In the genomic region with DNA sequence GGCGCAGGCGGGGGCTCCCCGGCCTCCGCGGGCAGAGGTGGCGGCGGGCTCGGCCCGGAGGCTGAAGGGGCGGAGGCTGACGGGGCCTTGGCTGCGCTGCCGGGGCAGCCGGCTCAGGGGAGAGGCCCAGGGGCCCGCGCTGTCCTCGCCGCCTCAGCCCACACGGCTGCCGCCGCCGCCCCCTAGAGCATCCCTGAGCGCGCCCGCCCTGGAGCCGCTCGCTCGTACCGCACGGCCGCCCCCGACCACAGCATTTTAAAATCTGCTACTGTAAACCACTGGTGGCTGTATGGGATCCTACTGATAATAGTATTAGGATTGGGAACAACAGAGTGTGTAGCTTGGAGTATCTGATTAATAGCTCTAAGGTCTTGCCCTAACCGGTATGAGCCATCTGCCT, we compare ENCODE assay signal across 1 cellular context.
TF ChIP-seq lines count a peak whose summit lies in the region.

No MANE protein-coding gene starts in this region.

TF ChIP-seq in K562, 482 proteins besides CTCF, POLR2A, EP300 and RAD21:
- TF ChIP-seq, protein P1, sequence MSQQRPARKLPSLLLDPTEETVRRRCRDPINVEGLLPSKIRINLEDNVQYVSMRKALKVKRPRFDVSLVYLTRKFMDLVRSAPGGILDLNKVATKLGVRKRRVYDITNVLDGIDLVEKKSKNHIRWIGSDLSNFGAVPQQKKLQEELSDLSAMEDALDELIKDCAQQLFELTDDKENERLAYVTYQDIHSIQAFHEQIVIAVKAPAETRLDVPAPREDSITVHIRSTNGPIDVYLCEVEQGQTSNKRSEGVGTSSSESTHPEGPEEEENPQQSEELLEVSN (IDR thresholded peaks at IDR 0.05; ENCODE audit: borderline replicate concordance in 1 of 2, extremely low read depth in 1 of 2, insufficient read depth in 1 of 2, insufficient read length in 1 of 2, low read depth in 1 of 2, low read length in 1 of 2, poor library complexity in 1 of 2, severe bottlenecking in 1 of 2), result peak in 1 of 2 experiments; percentile 16
- no peak for TF ChIP-seq POU5F1 (IDR thresholded peaks at IDR 0.05; ENCODE audit: borderline replicate concordance, low read depth, low read length, partially characterized antibody)
